In genomic region chr17:31674717-31675349, GRCh38 we compare ENCODE assay signal across 11 cellular contexts.
A peak's percentile ranks its signal among the peaks of the same experiment; 100 is the strongest.
DNase-seq lines count a peak whose midpoint lies in the region; ATAC-seq, FAIRE-seq and TF ChIP-seq lines count a peak whose summit lies in the region.
"Had no signal": no experiment of that assay in that cellular context is flagged by ENCODE, and none has a peak within 500 bp of the region (broad histone marks: within the 10 kb centered on the region; RNA-seq: fewer than 3 reads in every experiment).

No MANE protein-coding gene starts in this region.

- H3K27ac Mint-ChIP-seq in HFFc6: peak overlapping the region; percentile 87
- H3K27ac Mint-ChIP-seq: activated naive CD8-positive, alpha-beta T cell had no signal

- ATAC-seq in A549: peak; percentile 23 to 38; a peak in 2 of 6 replicates

- intact Hi-C loops in spleen (cut with DNase I; ENCODE audit: low total_unique reads): no loop called here

- H3K36me3 Mint-ChIP-seq in HFFc6 (ENCODE audit: low read depth): peaks cover 8% of the 10 kb centered on the region; the same call in 1 of the 2 replicates
- H3K36me3 Mint-ChIP-seq: activated naive CD8-positive, alpha-beta T cell had no signal

- CTCF ChIA-PET in A549 (lab: Yijun Ruan, JAX): interaction anchor here (1.7 kb wide), 1 partner anchor 168 kb away, joined by 4 read pairs; no protein-coding TSS in a partner anchor

- H3K9me3 Mint-ChIP-seq in HFFc6: peaks cover 3% of the 10 kb centered on the region; the same call in 1 of the 2 replicates

- no peaks in the 10 kb centered on the region for H3K36me3 ChIP-seq in adipocyte (ENCODE audit: control insufficient read depth, insufficient read depth, low read length, severe bottlenecking)
- H3K36me3 ChIP-seq in spleen: no peaks in the 10 kb centered on the region

- H3K27me3 ChIP-seq in adipocyte (replicated peaks; ENCODE audit: control insufficient read depth, insufficient read depth, low read length): peaks cover 7% of the 10 kb centered on the region
- peaks cover 0 to 70% (median 4%) of the 10 kb centered on the region in 7 donors for H3K27me3 ChIP-seq in spleen (replicated peaks in 1 of 7)

- H3K27ac ChIP-seq in A549 (no peak overlapping the region), spleen (no peak overlapping the region)

- H3K4me1 Mint-ChIP-seq in HFFc6 (ENCODE audit: low read depth): peaks cover 55% of the 10 kb centered on the region

- no peak for DNase-seq in A549 (ENCODE audit: low read depth in 1 of 2, low spot score in 1 of 2)
- DNase-seq in HFFc6: peak; percentile 80
- DNase-seq in adipocyte (ENCODE audit: low read depth): peak; percentile 36
- peak; percentile 26 for DNase-seq in iPS-NIHi11 (ENCODE audit: low spot score)
- DNase-seq in DMS114 treated with DMSO at 0.1 percent for 48 hours (lab: John Stamatoyannopoulos, UW; ENCODE audit: unreplicated experiment): no peak
- DNase-seq in NCI-H2171 (lab: John Stamatoyannopoulos, UW): no peak
- DNase-seq in spleen: no peak
- DNase-seq in T-helper 2 cell: no peak
- DNase-seq: NCI-H1417 treated with DMSO at 0.1 percent for 48 hours, NCI-H69 had no signal

- no peak for TF ChIP-seq EP300 in A549 (IDR thresholded peaks at IDR 0.05)

- 38% methylated on average over 5 of the region's 5 CpGs for WGBS in A549 (ENCODE audit: missing lambda C conversion rate)
- WGBS in spleen, 5 donors: 78 to 86% (median 80%) methylated on average over 5 of the region's 5 CpGs

- no peak for FAIRE-seq in A549 (lab: Jason Lieb, UNC)

- no peak for TF ChIP-seq RAD21 in A549 (conservative IDR thresholded peaks at IDR 0.05 in 1 of 2, IDR thresholded peaks at IDR 0.05 in 1 of 2)

- no peaks in the 10 kb centered on the region for H3K27me3 Mint-ChIP-seq in HFFc6 (ENCODE audit: insufficient read depth)

- no peak for TF ChIP-seq POLR2A in A549 (IDR thresholded peaks at IDR 0.05; ENCODE audit: low read length)
- TF ChIP-seq POLR2A in spleen (IDR thresholded peaks at IDR 0.05): no peak

- POLR2A ChIA-PET in A549 (lab: Yijun Ruan, JAX): no interaction called here

- H3K9me3 ChIP-seq in A549 (peaks cover 3% of the 10 kb centered on the region; the same call in 1 of the 3 replicates), adipocyte (ENCODE audit: control insufficient read depth, low read length) (peaks cover 3% of the 10 kb centered on the region), spleen (peaks cover 0 to 3% (median 0%) of the 10 kb centered on the region in 8 donors)

- H3K4me3 ChIP-seq in A549 (no peak overlapping the region), adipocyte (ENCODE audit: low read length) (no peak overlapping the region), spleen (no peak overlapping the region)

- H3K9ac ChIP-seq in adipocyte (ENCODE audit: low read length): peak overlapping the region; percentile 3

- H3K4me3 Mint-ChIP-seq in HFFc6: peak overlapping the region; percentile 68
- H3K4me3 Mint-ChIP-seq: activated naive CD8-positive, alpha-beta T cell had no signal

- H3K4me1 ChIP-seq in A549: no peaks in the 10 kb centered on the region
- H3K4me1 ChIP-seq in adipocyte (ENCODE audit: control insufficient read depth, insufficient read depth, low read length): peaks cover 36% of the 10 kb centered on the region
- H3K4me1 ChIP-seq in spleen: peaks cover 0 to 10% (median 1%) of the 10 kb centered on the region in 6 donors

- H3K4me2 ChIP-seq in A549: no peak overlapping the region

- no peak for TF ChIP-seq CTCF in A549 (IDR thresholded peaks at IDR 0.05)
- no peak for TF ChIP-seq CTCF in HFFc6 (IDR thresholded peaks at IDR 0.05)
- TF ChIP-seq CTCF in spleen (IDR thresholded peaks at IDR 0.05 in 8 of 11, conservative IDR thresholded peaks at IDR 0.05 in 3 of 11): no peak

TF ChIP-seq in A549, 52 proteins besides CTCF, POLR2A, EP300 and RAD21:
- TF ChIP-seq KDM1A (IDR thresholded peaks at IDR 0.05; ENCODE audit: low read depth) (no peak), HMGXB4 (CRISPR knock-in tag; IDR thresholded peaks at IDR 0.05; ENCODE audit: borderline replicate concordance) (no peak), HOXB13 (CRISPR knock-in tag; IDR thresholded peaks at IDR 0.05; ENCODE audit: low read depth) (no peak), SREBF2 (IDR thresholded peaks at IDR 0.05) (no peak), HOXB5 (CRISPR knock-in tag; IDR thresholded peaks at IDR 0.05) (no peak), GATA3 (IDR thresholded peaks at IDR 0.05; ENCODE audit: borderline replicate concordance) (no peak), JUNB (IDR thresholded peaks at IDR 0.05) (no peak), CEBPB (IDR thresholded peaks at IDR 0.05) (no peak), JUN (IDR thresholded peaks at IDR 0.05) (no peak), CHD2 (IDR thresholded peaks at IDR 0.05; ENCODE audit: low read length, partially characterized antibody) (no peak), ZC3H11A (IDR thresholded peaks at IDR 0.05) (no peak), FOSL2 (IDR thresholded peaks at IDR 0.05) (no peak), FOSL2 (CRISPR knock-in tag; IDR thresholded peaks at IDR 0.05) (no peak), ATOH8 (CRISPR knock-in tag; IDR thresholded peaks at IDR 0.05; ENCODE audit: low read depth) (no peak), ELK1 (IDR thresholded peaks at IDR 0.05; ENCODE audit: low read depth, low read length) (no peak), HOXA7 (CRISPR knock-in tag; IDR thresholded peaks at IDR 0.05) (no peak)

Comparison
In these comparisons a context has a peak if more than half of its experiments do, and no peak if none do; other contexts are left out.
1. DNase-seq: peak in HFFc6 (single experiment), adipocyte (single experiment) and iPS-NIHi11 (single experiment); none in A549 (0 of 2), DMS114 treated with DMSO at 0.1 percent for 48 hours (single experiment), NCI-H2171 (single experiment), spleen (single experiment) and T-helper 2 cell (0 of 5).